15 cellular contexts compared by ENCODE assay signal in the genomic region with DNA sequence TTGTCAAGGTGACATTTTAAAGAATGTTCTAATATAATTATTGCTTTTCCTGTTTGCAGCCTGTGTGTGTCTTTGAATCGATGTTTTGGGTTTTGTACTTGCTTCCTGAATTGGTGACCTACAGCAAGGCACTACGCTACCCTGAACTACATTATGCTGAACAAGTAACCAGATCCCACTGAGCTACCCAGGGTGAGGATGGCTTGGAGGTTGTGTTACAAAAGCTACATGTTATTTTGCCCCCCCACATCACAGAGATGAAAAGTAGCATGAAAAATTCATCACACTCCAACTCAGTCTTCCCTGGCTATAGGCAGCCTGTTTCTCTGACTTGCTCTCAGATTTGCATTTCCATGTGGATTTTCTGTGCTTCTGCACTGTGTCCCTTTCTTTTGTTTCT.
DNase-seq lines count a peak whose midpoint lies in the region; ATAC-seq lines count a peak whose summit lies in the region.
"Had no signal": no experiment of that assay in that cellular context is flagged by ENCODE, and none has a peak within 500 bp of the region (broad histone marks: within the 10 kb centered on the region; RNA-seq: fewer than 3 reads in every experiment).

No MANE protein-coding gene starts in this region.

- ATAC-seq in activated T-cell treated with anti-CD3 and anti-CD28 coated beads, Interleukin-2, amount 50 U/mL, for 72 hours (replicated peaks in 1 of 2) = no peak
- ATAC-seq in T-helper 17 cell = no peak

- no peaks in the 10 kb centered on the region for H3K79me2 ChIP-seq in Karpas-422 (ENCODE audit: low read length)

- peaks cover 63% of the 10 kb centered on the region for H3K4me1 ChIP-seq in effector memory CD4-positive, alpha-beta T cell (ENCODE audit: control insufficient read depth, insufficient read depth, low read length, poor library complexity, severe bottlenecking)
- H3K4me1 ChIP-seq in skeletal muscle tissue (ENCODE audit: control insufficient read depth in 3 of 3, insufficient read depth in 3 of 3, low read length in 3 of 3) (peaks cover 37 to 69% (median 63%) of the 10 kb centered on the region in 3 donors), Karpas-422 (ENCODE audit: low read length) (no peaks in the 10 kb centered on the region)

- H3K27ac ChIP-seq in effector memory CD4-positive, alpha-beta T cell (ENCODE audit: insufficient read depth, low read length, poor library complexity, severe bottlenecking) = peak overlapping the region; percentile 95
- H3K27ac ChIP-seq in skeletal muscle tissue (ENCODE audit: low read depth, low read length) (peak overlapping the region; percentile 82), Karpas-422 (ENCODE audit: low read length) (no peak overlapping the region)
- H3K27ac ChIP-seq: HL-60, WERI-Rb-1 had no signal

- no peak for DNase-seq in activated T-cell treated with anti-CD3 and anti-CD28 coated beads, Interleukin-2, amount 50 U/mL, for 72 hours
- DNase-seq in activated T-cell treated with anti-CD3 and anti-CD28 coated beads for 4 hours = no peak
- no peak for DNase-seq in T-helper 17 cell
- no peak for DNase-seq in effector memory CD4-positive, alpha-beta T cell
- DNase-seq in 8988T = no peak
- no peak for DNase-seq in Karpas-422
- no peak for DNase-seq in epidermal melanocyte (ENCODE audit: insufficient read length, low spot score)
- DNase-seq: amygdala; KBM-7; right lobe of liver; stimulated activated CD4-positive, alpha-beta T cell treated with anti-CD3 and anti-CD28 coated beads, Interleukin-4, amount 100 ng/mL, for 24 hours; WERI-Rb-1 had no signal

- peaks cover 80% of the 10 kb centered on the region for H3K4me1 Mint-ChIP-seq in activated T-cell treated with anti-CD3 and anti-CD28 coated beads, Interleukin-2, amount 50 U/mL, for 72 hours (ENCODE audit: low read depth)
- H3K4me1 Mint-ChIP-seq in T-helper 17 cell = peaks cover 78% of the 10 kb centered on the region

- no peak overlapping the region for H3K4me2 ChIP-seq in Karpas-422 (ENCODE audit: low read depth, low read length, poor library complexity, severe bottlenecking)

- H3K9me2 ChIP-seq in Karpas-422 (replicated peaks; ENCODE audit: insufficient read depth, low read length) = no peaks in the 10 kb centered on the region

- H3K36me3 ChIP-seq in effector memory CD4-positive, alpha-beta T cell (ENCODE audit: control insufficient read depth, insufficient read depth, low read length) = no peaks in the 10 kb centered on the region
- no peaks in the 10 kb centered on the region for H3K36me3 ChIP-seq in skeletal muscle tissue (ENCODE audit: control insufficient read depth in 3 of 3, insufficient read depth in 3 of 3, low read length in 3 of 3)
- no peaks in the 10 kb centered on the region for H3K36me3 ChIP-seq in Karpas-422 (ENCODE audit: insufficient read depth, low read length)
- H3K36me3 ChIP-seq: right lobe of liver, upper lobe of left lung, WERI-Rb-1 had no signal

- peak overlapping the region in 1 of 2 donors; percentile 57 for H3K4me3 Mint-ChIP-seq in activated T-cell treated with anti-CD3 and anti-CD28 coated beads, Interleukin-2, amount 50 U/mL, for 72 hours
- H3K4me3 Mint-ChIP-seq in T-helper 17 cell = peak overlapping the region; percentile 59

- no peaks in the 10 kb centered on the region for H3K27me3 Mint-ChIP-seq in activated T-cell treated with anti-CD3 and anti-CD28 coated beads, Interleukin-2, amount 50 U/mL, for 72 hours (ENCODE audit: low read depth)
- H3K27me3 Mint-ChIP-seq in T-helper 17 cell = no peaks in the 10 kb centered on the region

- no peak overlapping the region for H2AFZ ChIP-seq in Karpas-422 (ENCODE audit: low read length)

- H3K4me3 ChIP-seq in effector memory CD4-positive, alpha-beta T cell (ENCODE audit: insufficient read depth, low read depth, low read length, poor library complexity, severe bottlenecking) = no peak overlapping the region
- H3K4me3 ChIP-seq in skeletal muscle tissue (ENCODE audit: low read length in 3 of 3) (no peak overlapping the region), Karpas-422 (ENCODE audit: low read length) (no peak overlapping the region)
- H3K4me3 ChIP-seq: right lobe of liver, upper lobe of left lung had no signal

- no peaks in the 10 kb centered on the region for H3K36me3 Mint-ChIP-seq in activated T-cell treated with anti-CD3 and anti-CD28 coated beads, Interleukin-2, amount 50 U/mL, for 72 hours (ENCODE audit: insufficient read depth in 2 of 2)
- H3K36me3 Mint-ChIP-seq in T-helper 17 cell (ENCODE audit: low read depth) = no peaks in the 10 kb centered on the region

- no peaks in the 10 kb centered on the region for H3K27me3 ChIP-seq in effector memory CD4-positive, alpha-beta T cell (replicated peaks; ENCODE audit: control insufficient read depth, insufficient read depth, low read length, poor library complexity, severe bottlenecking)
- no peaks in the 10 kb centered on the region for H3K27me3 ChIP-seq in skeletal muscle tissue (ENCODE audit: control insufficient read depth in 3 of 3, insufficient read depth in 3 of 3, low read length in 3 of 3)
- no peaks in the 10 kb centered on the region for H3K27me3 ChIP-seq in Karpas-422 (ENCODE audit: low read length)
- H3K27me3 ChIP-seq: right lobe of liver, upper lobe of left lung had no signal

- no peak overlapping the region for H3K9ac ChIP-seq in skeletal muscle tissue (ENCODE audit: low read depth in 1 of 3, low read length in 3 of 3)
- no peak overlapping the region for H3K9ac ChIP-seq in Karpas-422 (ENCODE audit: low read length)

- H3K9me3 ChIP-seq in T-helper 17 cell (ENCODE audit: control insufficient read depth, low read length, poor library complexity, severe bottlenecking) = no peaks in the 10 kb centered on the region
- no peaks in the 10 kb centered on the region for H3K9me3 ChIP-seq in effector memory CD4-positive, alpha-beta T cell (ENCODE audit: control insufficient read depth, low read length)
- H3K9me3 ChIP-seq in skeletal muscle tissue (ENCODE audit: control insufficient read depth in 3 of 3, low read length in 3 of 3) = no peaks in the 10 kb centered on the region
- H3K9me3 ChIP-seq in Karpas-422 (ENCODE audit: low read length) = no peaks in the 10 kb centered on the region
- H3K9me3 ChIP-seq: right lobe of liver, upper lobe of left lung had no signal

- no peaks in the 10 kb centered on the region for H4K20me1 ChIP-seq in Karpas-422 (ENCODE audit: insufficient read depth, low read depth, low read length)

- H3K9me3 Mint-ChIP-seq in activated T-cell treated with anti-CD3 and anti-CD28 coated beads, Interleukin-2, amount 50 U/mL, for 72 hours = no peaks in the 10 kb centered on the region

- peak overlapping the region; percentile 70 for H3K27ac Mint-ChIP-seq in activated T-cell treated with anti-CD3 and anti-CD28 coated beads, Interleukin-2, amount 50 U/mL, for 72 hours
- H3K27ac Mint-ChIP-seq in T-helper 17 cell = peak overlapping the region; percentile 100
